In genomic region chr18:58135806-58136331, GRCh38 we compare ENCODE assay signal across 8 cellular contexts.
DNase-seq lines count a peak whose midpoint lies in the region; ATAC-seq and TF ChIP-seq lines count a peak whose summit lies in the region.

No MANE protein-coding gene starts in this region.

- no peaks in the 10 kb centered on the region for H3K9me3 ChIP-seq in esophagus muscularis mucosa

- H3K27ac Mint-ChIP-seq in activated CD4-positive, alpha-beta memory T cell treated with anti-CD3 and anti-CD28 coated beads, Interleukin-2, amount 10 ng/mL, durations not matched to agents 7 days and 5 days = peak overlapping the region; percentile 5
- H3K27ac Mint-ChIP-seq in naive thymus-derived CD8-positive, alpha-beta T cell = no peak overlapping the region

- CTCF ChIA-PET in activated CD4-positive, alpha-beta memory T cell treated with anti-CD3 and anti-CD28 coated beads, Interleukin-2, amount 10 ng/mL, durations not matched to agents 7 days and 5 days (lab: Charles Lee) = interaction anchor here (1.0 to 2.9 kb wide), 7 partner anchors 11 to 254 kb away, joined by 3 to 9 read pairs (median 3); partner anchors contain the start of gene NEDD4L

- H3K4me3 ChIP-seq in AG10803 (ENCODE audit: low read length) (no peak overlapping the region), esophagus muscularis mucosa (no peak overlapping the region)

- H3K4me1 ChIP-seq in esophagus muscularis mucosa = peaks cover 0 to 16% (median 9%) of the 10 kb centered on the region in 4 donors

- no peaks in the 10 kb centered on the region for H3K9me3 Mint-ChIP-seq in activated CD4-positive, alpha-beta memory T cell treated with anti-CD3 and anti-CD28 coated beads, Interleukin-2, amount 10 ng/mL, durations not matched to agents 7 days and 5 days
- no peaks in the 10 kb centered on the region for H3K9me3 Mint-ChIP-seq in naive thymus-derived CD8-positive, alpha-beta T cell

- H3K4me3 Mint-ChIP-seq in activated CD4-positive, alpha-beta memory T cell treated with anti-CD3 and anti-CD28 coated beads, Interleukin-2, amount 10 ng/mL, durations not matched to agents 7 days and 5 days = no peak overlapping the region
- peak overlapping the region in 8 of 10 donors; percentile 6 to 52 (median 32) for H3K4me3 Mint-ChIP-seq in naive thymus-derived CD8-positive, alpha-beta T cell

- DNase-seq in AG10803 (ENCODE audit: low read depth) (peak; percentile 68), NCI-H526 treated with DMSO at 0.1 percent for 48 hours (lab: John Stamatoyannopoulos, UW) (peak; percentile 38), esophagus muscularis mucosa (ENCODE audit: extremely low spot score) (no peak), superior temporal gyrus (ENCODE audit: extremely low spot score) (peak; percentile 87)
- DNase-seq in activated CD4-positive, alpha-beta memory T cell treated with anti-CD3 and anti-CD28 coated beads, Interleukin-2, amount 10 ng/mL, durations not matched to agents 7 days and 5 days = peak; percentile 57
- DNase-seq in naive thymus-derived CD8-positive, alpha-beta T cell = peak; percentile 18 to 66 (median 37)

- intact Hi-C loops in esophagus muscularis mucosa (cut with DNase I) = loop anchor here (5.0 to 10.0 kb wide), 2 partner anchors 46 to 189 kb away; no protein-coding TSS in a partner anchor

- H3K36me3 Mint-ChIP-seq in activated CD4-positive, alpha-beta memory T cell treated with anti-CD3 and anti-CD28 coated beads, Interleukin-2, amount 10 ng/mL, durations not matched to agents 7 days and 5 days (ENCODE audit: low read depth) = no peaks in the 10 kb centered on the region
- H3K36me3 Mint-ChIP-seq in naive thymus-derived CD8-positive, alpha-beta T cell = no peaks in the 10 kb centered on the region

- WGBS in esophagus muscularis mucosa = 37% methylated on average over 5 of the region's 5 CpGs

- H3K27ac ChIP-seq in esophagus muscularis mucosa (replicated peaks in 1 of 4) = no peak overlapping the region

- TF ChIP-seq EP300 in esophagus muscularis mucosa (IDR thresholded peaks at IDR 0.05) = no peak

- TF ChIP-seq POLR2A in esophagus muscularis mucosa (IDR thresholded peaks at IDR 0.05; ENCODE audit: low read depth) = no peak

- POLR2A ChIA-PET in activated CD4-positive, alpha-beta memory T cell treated with anti-CD3 and anti-CD28 coated beads, Interleukin-2, amount 10 ng/mL, durations not matched to agents 7 days and 5 days (lab: Charles Lee) = no interaction called here
- POLR2A ChIA-PET in naive thymus-derived CD8-positive, alpha-beta T cell (lab: Charles Lee) = interaction anchor here (0.6 kb wide), 1 partner anchor 1193 kb away, joined by 3 read pairs; no protein-coding TSS in a partner anchor

- peaks cover 19% of the 10 kb centered on the region for H3K27me3 Mint-ChIP-seq in activated CD4-positive, alpha-beta memory T cell treated with anti-CD3 and anti-CD28 coated beads, Interleukin-2, amount 10 ng/mL, durations not matched to agents 7 days and 5 days
- H3K27me3 Mint-ChIP-seq in naive thymus-derived CD8-positive, alpha-beta T cell = peaks cover 6 to 18% (median 15%) of the 10 kb centered on the region in 5 donors

- H3K4me1 Mint-ChIP-seq in activated CD4-positive, alpha-beta memory T cell treated with anti-CD3 and anti-CD28 coated beads, Interleukin-2, amount 10 ng/mL, durations not matched to agents 7 days and 5 days = peaks cover 13% of the 10 kb centered on the region
- peaks cover 11 to 23% (median 19%) of the 10 kb centered on the region in 4 donors for H3K4me1 Mint-ChIP-seq in naive thymus-derived CD8-positive, alpha-beta T cell

- no peaks in the 10 kb centered on the region for H3K36me3 ChIP-seq in esophagus muscularis mucosa

- ATAC-seq in GM18867 (IDR thresholded peaks at IDR 0.05; ENCODE audit: unreplicated experiment) = peak; percentile 78
- ATAC-seq in HG03280 (IDR thresholded peaks at IDR 0.05; ENCODE audit: unreplicated experiment) = peak; percentile 79
- peak; percentile 61 to 81 for ATAC-seq in naive thymus-derived CD8-positive, alpha-beta T cell

- TF ChIP-seq CTCF in AG10803 (conservative IDR thresholded peaks at IDR 0.05; ENCODE audit: low read length) (peak; percentile 86), esophagus muscularis mucosa (IDR thresholded peaks at IDR 0.05) (peak; percentile 65 to 77 (median 69))

- no peaks in the 10 kb centered on the region for H3K27me3 ChIP-seq in esophagus muscularis mucosa
